Comparison of ENCODE assay signal across 32 cellular contexts in genomic region chr20:39605361-39605760, GRCh38.
"Had no signal": no experiment of that assay in that cellular context is flagged by ENCODE, and none has a peak within 500 bp of the region (broad histone marks: within the 10 kb centered on the region; RNA-seq: fewer than 3 reads in every experiment).

No MANE protein-coding gene starts in this region.

- H3K36me3 ChIP-seq: MG63 had no signal

- H3K27me3 ChIP-seq: MG63 had no signal

- H3K4me3 ChIP-seq: MG63 had no signal

- DNase-seq: Karpas-422, Kasumi-1, MM.1S, NCI-H1048, NCI-H1092, NCI-H1092 treated with DMSO at 0.1 percent for 48 hours, NCI-H1105, NCI-H1105 treated with DMSO at 0.1 percent for 48 hours, NCI-H1417, NCI-H1417 treated with DMSO at 0.1 percent for 48 hours, NCI-H1436, NCI-H1436 treated with DMSO at 0.1 percent for 48 hours, NCI-H146, NCI-H1694, NCI-H1694 treated with DMSO at 0.1 percent for 48 hours, NCI-H187, NCI-H187 treated with DMSO at 0.1 percent for 48 hours, NCI-H1930, NCI-H2029, NCI-H2029 treated with DMSO at 0.1 percent for 48 hours, NCI-H2081, NCI-H2081 treated with DMSO at 0.1 percent for 48 hours, NCI-H2107, NCI-H2171, NCI-H2171 treated with DMSO at 0.1 percent for 48 hours, NCI-H2227 treated with DMSO at 0.1 percent for 48 hours, NCI-H226, NCI-H345, NCI-H446, NCI-H446 treated with DMSO at 0.1 percent for 48 hours, NCI-H510A had no signal
